ENCODE assay signal across 16 cellular contexts in genomic region chr7:99397632-99397983, GRCh38. TPM values are rescaled to one million over a fixed set of nuclear protein-coding genes. Genes with fewer than 3 reads are reported as not detected.
DNase-seq lines count a peak whose midpoint lies in the region; ATAC-seq, FAIRE-seq and TF ChIP-seq lines count a peak whose summit lies in the region.
"Had no signal": no experiment of that assay in that cellular context is flagged by ENCODE, and none has a peak within 500 bp of the region (broad histone marks: within the 10 kb centered on the region; RNA-seq: fewer than 3 reads in every experiment).

No MANE protein-coding gene starts in this region.

- no peak overlapping the region for H3K23ac ChIP-seq in mesenchymal stem cell (ENCODE audit: low read length in 2 of 2)

- H2BK12ac ChIP-seq in mesenchymal stem cell (ENCODE audit: low read length in 2 of 2) = no peak overlapping the region

- H3K4me1 Mint-ChIP-seq in activated CD8-positive, alpha-beta T cell treated with anti-CD3 and anti-CD28 coated beads for 36 hours (ENCODE audit: low read depth) = peaks cover 23% of the 10 kb centered on the region

- no peaks in the 10 kb centered on the region for H3K9me3 Mint-ChIP-seq in activated CD8-positive, alpha-beta T cell treated with anti-CD3 and anti-CD28 coated beads for 36 hours

- intact Hi-C loops in HepG2 (cut with micrococcal nuclease; ENCODE audit: unreplicated experiment) = no loop called here
- intact Hi-C loops in right lobe of liver (cut with DNase I) = no loop called here
- intact Hi-C loops in activated CD8-positive, alpha-beta T cell treated with anti-CD3 and anti-CD28 coated beads for 36 hours (cut with micrococcal nuclease) = no loop called here

- BruUV-seq in HepG2 (replicated peaks; lab: Mats Ljungman, UMichigan) = no TSS peak

- H3K36me3 ChIP-seq in HepG2 (replicated peaks in 1 of 2; ENCODE audit: control insufficient read depth in 1 of 2, insufficient read depth in 2 of 2, low read length in 2 of 2) (peaks cover 33 to 81% of the 10 kb centered on the region in 2 experiments; a peak in 4 of 5 replicates), right lobe of liver (peaks cover 0 to 60% (median 14%) of the 10 kb centered on the region in 4 donors), mesenchymal stem cell (ENCODE audit: control insufficient read depth in 1 of 2, insufficient read depth in 2 of 2, low read depth in 1 of 2, low read length in 2 of 2) (peaks cover 85 to 86% of the 10 kb centered on the region in 2 experiments)

- H3K27me3 ChIP-seq in HepG2 (ENCODE audit: control insufficient read depth in 1 of 2, insufficient read depth in 2 of 2, low read length in 2 of 2) = no peaks in the 10 kb centered on the region
- no peaks in the 10 kb centered on the region for H3K27me3 ChIP-seq in right lobe of liver
- H3K27me3 ChIP-seq in mesenchymal stem cell (ENCODE audit: control insufficient read depth in 1 of 2, insufficient read depth in 1 of 2, low read length in 2 of 2) = no peaks in the 10 kb centered on the region
- H3K27me3 ChIP-seq: gastroesophageal sphincter had no signal

- DNase-seq in HepG2 (ENCODE audit: low spot score) (no peak), right lobe of liver (no peak), mesenchymal stem cell (no peak), NCI-H82 treated with DMSO at 0.1 percent for 48 hours (lab: John Stamatoyannopoulos, UW; ENCODE audit: unreplicated experiment) (no peak), DMS 273 (lab: John Stamatoyannopoulos, UW; ENCODE audit: unreplicated experiment) (no peak)
- DNase-seq in activated CD8-positive, alpha-beta T cell treated with anti-CD3 and anti-CD28 coated beads for 36 hours = no peak
- DNase-seq: cortex of kidney, NCI-H1436 treated with DMSO at 0.1 percent for 48 hours, NCI-H345, SIG-M5, substantia nigra had no signal

- H4K20me1 ChIP-seq in HepG2 (ENCODE audit: insufficient read depth, low read length) = no peaks in the 10 kb centered on the region

- H2AK5ac ChIP-seq in mesenchymal stem cell (ENCODE audit: low read length, severe bottlenecking) = no peak overlapping the region

- H3K4me2 ChIP-seq in HepG2 (ENCODE audit: low read depth, low read length) = no peak overlapping the region
- no peak overlapping the region for H3K4me2 ChIP-seq in mesenchymal stem cell (ENCODE audit: low read length, poor library complexity, severe bottlenecking)

- TF ChIP-seq RAD21 in HepG2 (CRISPR knock-in tag; IDR thresholded peaks at IDR 0.05) = no peak

- no peak for FAIRE-seq in HepG2 (lab: Jason Lieb, UNC)
- FAIRE-seq: HTR-8/SVneo had no signal

- H4K91ac ChIP-seq in mesenchymal stem cell (ENCODE audit: low read length) = peak overlapping the region; percentile 55

- no peak for TF ChIP-seq CTCF in HepG2 (CRISPR knock-in tag; IDR thresholded peaks at IDR 0.05)
- TF ChIP-seq CTCF in right lobe of liver (IDR thresholded peaks at IDR 0.05) = no peak
- no peak for TF ChIP-seq CTCF in activated CD8-positive, alpha-beta T cell treated with anti-CD3 and anti-CD28 coated beads for 36 hours (IDR thresholded peaks at IDR 0.05)

- TF ChIP-seq EP300 in HepG2 (IDR thresholded peaks at IDR 0.05; ENCODE audit: low read depth in 2 of 2, low read length in 2 of 2) (no peak), HepG2 (CRISPR knock-in tag; IDR thresholded peaks at IDR 0.05; ENCODE audit: borderline replicate concordance) (no peak)

- H3K14ac ChIP-seq in mesenchymal stem cell (ENCODE audit: low read length in 2 of 2) = no peak overlapping the region

- H3K27ac Mint-ChIP-seq in activated CD8-positive, alpha-beta T cell treated with anti-CD3 and anti-CD28 coated beads for 36 hours = peak overlapping the region; percentile 73

- H3K4me1 ChIP-seq in HepG2 (ENCODE audit: insufficient read depth, low read length) = no peaks in the 10 kb centered on the region
- peaks cover 0 to 14% (median 6%) of the 10 kb centered on the region in 4 donors for H3K4me1 ChIP-seq in right lobe of liver
- peaks cover 16% of the 10 kb centered on the region for H3K4me1 ChIP-seq in mesenchymal stem cell (ENCODE audit: control insufficient read depth, insufficient read depth, low read depth, low read length)

- ATAC-seq in HepG2 (no peak), right lobe of liver (no peak), GM19463 (IDR thresholded peaks at IDR 0.05; ENCODE audit: unreplicated experiment) (no peak), HG03469 (IDR thresholded peaks at IDR 0.05; ENCODE audit: unreplicated experiment) (no peak)
- ATAC-seq in activated CD8-positive, alpha-beta T cell treated with anti-CD3 and anti-CD28 coated beads for 36 hours = no peak
- ATAC-seq: gastroesophageal sphincter, HCT116 had no signal

- H3K4me3 Mint-ChIP-seq in activated CD8-positive, alpha-beta T cell treated with anti-CD3 and anti-CD28 coated beads for 36 hours = no peak overlapping the region

- H2BK120ac ChIP-seq in mesenchymal stem cell (ENCODE audit: low read depth, low read length) = no peak overlapping the region

- H3K79me2 ChIP-seq in HepG2 (ENCODE audit: insufficient read depth, low read length) = no peaks in the 10 kb centered on the region

- 92% methylated on average over 15 of the region's 15 CpGs for WGBS in HepG2 (ENCODE audit: low lambda C conversion rate)
- WGBS in right lobe of liver (ENCODE audit: insufficient coverage, low coverage, low lambda C conversion rate, missing lambda C conversion rate) = 86% methylated on average over 8 of the region's 15 CpGs
- 92% methylated on average over 15 of the region's 15 CpGs for WGBS in mesenchymal stem cell

- peak overlapping the region; percentile 31 for H4K8ac ChIP-seq in mesenchymal stem cell (ENCODE audit: low read length)

- H3K18ac ChIP-seq in mesenchymal stem cell (ENCODE audit: low read depth in 1 of 2, low read length in 2 of 2) = no peak overlapping the region

- CTCF ChIA-PET in HepG2 (lab: Yijun Ruan, JAX; ENCODE audit: low intra/inter-chr PET ratio, low total read pairs) = no interaction called here
- CTCF ChIA-PET in activated CD8-positive, alpha-beta T cell treated with anti-CD3 and anti-CD28 coated beads for 36 hours (lab: Charles Lee) = no interaction called here

- H3K27ac ChIP-seq in HepG2 (ENCODE audit: extremely low read length, insufficient read depth, low read length) = no peak overlapping the region
- H3K27ac ChIP-seq in right lobe of liver = no peak overlapping the region
- no peak overlapping the region for H3K27ac ChIP-seq in mesenchymal stem cell (ENCODE audit: low read length, poor library complexity, severe bottlenecking)
- H3K27ac ChIP-seq: gastroesophageal sphincter had no signal

- H2BK5ac ChIP-seq in mesenchymal stem cell (ENCODE audit: low read depth, low read length, poor library complexity, severe bottlenecking) = no peak overlapping the region

- peaks cover 53% of the 10 kb centered on the region for H3K36me3 Mint-ChIP-seq in activated CD8-positive, alpha-beta T cell treated with anti-CD3 and anti-CD28 coated beads for 36 hours (ENCODE audit: low read depth)

- POLR2A ChIA-PET in HepG2 (lab: Yijun Ruan, JAX) = interaction anchor here (1.9 kb wide), 1 partner anchor 11 kb away, joined by 7 read pairs; the partner anchor contains the start of genes BUD31 and PDAP1
- POLR2A ChIA-PET in activated CD8-positive, alpha-beta T cell treated with anti-CD3 and anti-CD28 coated beads for 36 hours (lab: Charles Lee) = interaction anchor here (1.3 to 5.1 kb wide), 2 partner anchors 11 kb away, joined by 4 to 58 read pairs; partner anchors contain the start of genes BUD31 and PDAP1

- H3K27me3 Mint-ChIP-seq in activated CD8-positive, alpha-beta T cell treated with anti-CD3 and anti-CD28 coated beads for 36 hours = no peaks in the 10 kb centered on the region

- no peak overlapping the region for H3K9ac ChIP-seq in HepG2 (ENCODE audit: insufficient read depth, low read depth, low read length)
- H3K9ac ChIP-seq in mesenchymal stem cell (ENCODE audit: low read length) = no peak overlapping the region

- H2BK15ac ChIP-seq in mesenchymal stem cell (ENCODE audit: low read depth, poor library complexity, severe bottlenecking) = no peak overlapping the region

- no peaks in the 10 kb centered on the region for H3K9me3 ChIP-seq in HepG2 (ENCODE audit: low read length)
- H3K9me3 ChIP-seq in right lobe of liver = no peaks in the 10 kb centered on the region
- no peaks in the 10 kb centered on the region for H3K9me3 ChIP-seq in mesenchymal stem cell (ENCODE audit: control insufficient read depth, low read length)
- H3K9me3 ChIP-seq: gastroesophageal sphincter had no signal

- peaks cover 41% of the 10 kb centered on the region for H3K79me1 ChIP-seq in mesenchymal stem cell (replicated peaks; ENCODE audit: low read length, poor library complexity, severe bottlenecking)

- H2AFZ ChIP-seq in HepG2 (ENCODE audit: low read length) = no peak overlapping the region
- no peak overlapping the region for H2AFZ ChIP-seq in mesenchymal stem cell (ENCODE audit: low read depth, low read length)

- H3K4me3 ChIP-seq in HepG2 (replicated peaks in 1 of 3; ENCODE audit: insufficient read depth in 1 of 3, low read depth in 2 of 3, low read length in 3 of 3) = no peak overlapping the region
- H3K4me3 ChIP-seq in right lobe of liver = no peak overlapping the region
- H3K4me3 ChIP-seq in mesenchymal stem cell (ENCODE audit: insufficient read depth in 1 of 2, low read depth in 1 of 2, low read length in 2 of 2) = no peak overlapping the region
- H3K4me3 ChIP-seq: gastroesophageal sphincter had no signal

- H3K4ac ChIP-seq in mesenchymal stem cell (ENCODE audit: low read depth in 1 of 2, low read length in 2 of 2) = no peak overlapping the region

- TF ChIP-seq POLR2A in HepG2 (IDR thresholded peaks at IDR 0.05; ENCODE audit: insufficient read depth in 1 of 2, low read depth in 2 of 2, low read length in 2 of 2) (no peak), right lobe of liver (IDR thresholded peaks at IDR 0.05) (no peak)

- in situ Hi-C loops in HepG2 (cut with HindIII; ENCODE audit: extremely low pct_ligation_motif_present, low pct_unique_long_range_greater_than_20kb) = no loop called here

RNA-seq across cellular contexts. Expression of gene PDAP1, which starts 10.8 kb away (rescaled TPM):
- total RNA-seq in HepG2 (2016; rRNA removed; fragmentation: Illumina TruSeq; extraction: Trizol) = 95.1 and 100 TPM in 2 replicates
- 15.0 and 19.2 TPM in 2 replicates for total RNA-seq in HepG2 (2016; cell fraction: cytosol; rRNA removed; fragmentation: Illumina TruSeq; extraction: Trizol; ENCODE audit: low read depth)
- 90.3 and 105 TPM in 2 replicates for total RNA-seq in HepG2 (2016; cell fraction: insoluble cytoplasmic fraction; rRNA removed; fragmentation: Illumina TruSeq; extraction: Trizol)
- 52.2 and 52.9 TPM in 2 replicates for total RNA-seq in HepG2 (2016; cell fraction: membrane; rRNA removed; fragmentation: Illumina TruSeq; extraction: Trizol)
- total RNA-seq in HepG2 (2016; cell fraction: nucleus; rRNA removed; fragmentation: Illumina TruSeq; extraction: Trizol) = 30.1 and 33.8 TPM in 2 replicates
- polyA plus RNA-seq in HepG2 (2011; rRNA removed) = 12.8 and 13.0 TPM in 2 replicates
- 19.6 and 25.2 TPM in 2 replicates for polyA plus RNA-seq in HepG2 (2011; cell fraction: cytosol; rRNA removed)
- polyA plus RNA-seq in HepG2 (2011; cell fraction: nucleus; rRNA removed) = 14.1 and 20.3 TPM in 2 replicates
- polyA plus RNA-seq in HepG2 (2012) = 53.9 and 81.7 TPM in 2 replicates
- 38.3 and 39.1 TPM in 2 replicates for polyA plus RNA-seq in HepG2 (2016; cell fraction: cytosol; fragmentation: Illumina TruSeq; extraction: Trizol; ENCODE audit: low read depth)
- 158 and 188 TPM in 2 replicates for polyA plus RNA-seq in HepG2 (2016; cell fraction: insoluble cytoplasmic fraction; fragmentation: Illumina TruSeq; extraction: Trizol; ENCODE audit: low read depth)
- 81.7 and 84.4 TPM in 2 replicates for polyA plus RNA-seq in HepG2 (2016; cell fraction: membrane; fragmentation: Illumina TruSeq; extraction: Trizol; ENCODE audit: low read depth)
- polyA plus RNA-seq in HepG2 (2016; cell fraction: nucleus; fragmentation: Illumina TruSeq; extraction: Trizol; ENCODE audit: insufficient read depth, low read depth) = 112 and 119 TPM in 2 replicates
- 11.3 and 20.5 TPM in 2 replicates for polyA minus RNA-seq in HepG2 (2011; rRNA and poly(A)+ RNA removed; ENCODE audit: low replicate concordance)
- polyA minus RNA-seq in HepG2 (2011; cell fraction: cytosol; rRNA and poly(A)+ RNA removed) = 9.1 and 13.5 TPM in 2 replicates
- polyA minus RNA-seq in HepG2 (2011; cell fraction: nucleus; rRNA and poly(A)+ RNA removed) = 5.4 and 7.5 TPM in 2 replicates
- 10 to 100 TPM; 36.3 to 52.9 (median 39.6) TPM for total RNA-seq in right lobe of liver
- total RNA-seq in activated CD8-positive, alpha-beta T cell treated with anti-CD3 and anti-CD28 coated beads for 36 hours = 100 to 1,000 TPM; 160 TPM
- polyA plus RNA-seq in mesenchymal stem cell (2013, experiment 1 of 2) = 109 TPM
- polyA plus RNA-seq in mesenchymal stem cell (2013, experiment 2 of 2) = 104 TPM

RNA-seq across cellular contexts. Expression of gene BUD31, which starts 11.2 kb away (rescaled TPM):
- total RNA-seq in HepG2 (2016; rRNA removed; fragmentation: Illumina TruSeq; extraction: Trizol) = 79.1 and 101 TPM in 2 replicates
- 107 and 126 TPM in 2 replicates for total RNA-seq in HepG2 (2016; cell fraction: cytosol; rRNA removed; fragmentation: Illumina TruSeq; extraction: Trizol; ENCODE audit: low read depth)
- total RNA-seq in HepG2 (2016; cell fraction: insoluble cytoplasmic fraction; rRNA removed; fragmentation: Illumina TruSeq; extraction: Trizol) = 82.3 and 106 TPM in 2 replicates
- 94.8 and 104 TPM in 2 replicates for total RNA-seq in HepG2 (2016; cell fraction: membrane; rRNA removed; fragmentation: Illumina TruSeq; extraction: Trizol)
- 32.8 and 34.3 TPM in 2 replicates for total RNA-seq in HepG2 (2016; cell fraction: nucleus; rRNA removed; fragmentation: Illumina TruSeq; extraction: Trizol)
- 29.8 and 35.1 TPM in 2 replicates for polyA plus RNA-seq in HepG2 (2011; rRNA removed)
- polyA plus RNA-seq in HepG2 (2011; cell fraction: cytosol; rRNA removed) = 28.0 and 29.4 TPM in 2 replicates
- 22.8 and 23.2 TPM in 2 replicates for polyA plus RNA-seq in HepG2 (2011; cell fraction: nucleus; rRNA removed)
- 43.3 and 47.1 TPM in 2 replicates for polyA plus RNA-seq in HepG2 (2012)
- polyA plus RNA-seq in HepG2 (2016; cell fraction: cytosol; fragmentation: Illumina TruSeq; extraction: Trizol; ENCODE audit: low read depth) = 95.5 and 116 TPM in 2 replicates
- 107 and 115 TPM in 2 replicates for polyA plus RNA-seq in HepG2 (2016; cell fraction: insoluble cytoplasmic fraction; fragmentation: Illumina TruSeq; extraction: Trizol; ENCODE audit: low read depth)
- 80.6 and 97.1 TPM in 2 replicates for polyA plus RNA-seq in HepG2 (2016; cell fraction: membrane; fragmentation: Illumina TruSeq; extraction: Trizol; ENCODE audit: low read depth)
- 49.7 and 51.5 TPM in 2 replicates for polyA plus RNA-seq in HepG2 (2016; cell fraction: nucleus; fragmentation: Illumina TruSeq; extraction: Trizol; ENCODE audit: insufficient read depth, low read depth)
- polyA minus RNA-seq in HepG2 (2011; rRNA and poly(A)+ RNA removed; ENCODE audit: low replicate concordance) = 27.6 and 30.9 TPM in 2 replicates
- 16.5 and 20.6 TPM in 2 replicates for polyA minus RNA-seq in HepG2 (2011; cell fraction: cytosol; rRNA and poly(A)+ RNA removed)
- 17.6 and 25.0 TPM in 2 replicates for polyA minus RNA-seq in HepG2 (2011; cell fraction: nucleus; rRNA and poly(A)+ RNA removed)
- 10 to 100 TPM; 25.6 to 49.2 (median 33.3) TPM for total RNA-seq in right lobe of liver
- total RNA-seq in activated CD8-positive, alpha-beta T cell treated with anti-CD3 and anti-CD28 coated beads for 36 hours = 100 to 1,000 TPM; 118 to 124 TPM
- 171 TPM for polyA plus RNA-seq in mesenchymal stem cell (2013, experiment 1 of 2)
- polyA plus RNA-seq in mesenchymal stem cell (2013, experiment 2 of 2) = 175 TPM

RNA-seq across cellular contexts. Expression of gene ARPC1B, which starts 23.1 kb away (rescaled TPM):
- total RNA-seq in HepG2 (2016; rRNA removed; fragmentation: Illumina TruSeq; extraction: Trizol) = 89.1 and 92.2 TPM in 2 replicates
- total RNA-seq in HepG2 (2016; cell fraction: cytosol; rRNA removed; fragmentation: Illumina TruSeq; extraction: Trizol; ENCODE audit: low read depth) = 177 and 178 TPM in 2 replicates
- 96.5 and 103 TPM in 2 replicates for total RNA-seq in HepG2 (2016; cell fraction: insoluble cytoplasmic fraction; rRNA removed; fragmentation: Illumina TruSeq; extraction: Trizol)
- total RNA-seq in HepG2 (2016; cell fraction: membrane; rRNA removed; fragmentation: Illumina TruSeq; extraction: Trizol) = 193 and 196 TPM in 2 replicates
- 40.7 and 55.8 TPM in 2 replicates for total RNA-seq in HepG2 (2016; cell fraction: nucleus; rRNA removed; fragmentation: Illumina TruSeq; extraction: Trizol)
- 72.9 and 89.3 TPM in 2 replicates for polyA plus RNA-seq in HepG2 (2011; rRNA removed)
- 96.6 and 133 TPM in 2 replicates for polyA plus RNA-seq in HepG2 (2011; cell fraction: cytosol; rRNA removed)
- polyA plus RNA-seq in HepG2 (2011; cell fraction: nucleus; rRNA removed) = 99.1 and 115 TPM in 2 replicates
- polyA plus RNA-seq in HepG2 (2012) = 36.2 and 88.7 TPM in 2 replicates
- 263 and 307 TPM in 2 replicates for polyA plus RNA-seq in HepG2 (2016; cell fraction: cytosol; fragmentation: Illumina TruSeq; extraction: Trizol; ENCODE audit: low read depth)
- polyA plus RNA-seq in HepG2 (2016; cell fraction: insoluble cytoplasmic fraction; fragmentation: Illumina TruSeq; extraction: Trizol; ENCODE audit: low read depth) = 123 and 124 TPM in 2 replicates
- polyA plus RNA-seq in HepG2 (2016; cell fraction: membrane; fragmentation: Illumina TruSeq; extraction: Trizol; ENCODE audit: low read depth) = 224 and 233 TPM in 2 replicates
- 78.2 and 84.5 TPM in 2 replicates for polyA plus RNA-seq in HepG2 (2016; cell fraction: nucleus; fragmentation: Illumina TruSeq; extraction: Trizol; ENCODE audit: insufficient read depth, low read depth)
- 58.7 and 66.9 TPM in 2 replicates for polyA minus RNA-seq in HepG2 (2011; rRNA and poly(A)+ RNA removed; ENCODE audit: low replicate concordance)
- 37.9 and 45.0 TPM in 2 replicates for polyA minus RNA-seq in HepG2 (2011; cell fraction: cytosol; rRNA and poly(A)+ RNA removed)
- polyA minus RNA-seq in HepG2 (2011; cell fraction: nucleus; rRNA and poly(A)+ RNA removed) = 27.1 and 29.6 TPM in 2 replicates
- total RNA-seq in right lobe of liver = 100 to 1,000 TPM in 2 of 6 experiments, 10 to 100 TPM in 4; 24.4 to 197 (median 52.7) TPM
- 100 to 1,000 TPM; 304 to 307 TPM for total RNA-seq in activated CD8-positive, alpha-beta T cell treated with anti-CD3 and anti-CD28 coated beads for 36 hours
- polyA plus RNA-seq in mesenchymal stem cell (2013, experiment 1 of 2) = 211 TPM
- 214 TPM for polyA plus RNA-seq in mesenchymal stem cell (2013, experiment 2 of 2)

RNA-seq across cellular contexts. Expression of gene PTCD1, which starts 41.0 kb away (rescaled TPM):
- 4.7 and 8.4 TPM in 2 replicates for total RNA-seq in HepG2 (2016; rRNA removed; fragmentation: Illumina TruSeq; extraction: Trizol)
- total RNA-seq in HepG2 (2016; cell fraction: cytosol; rRNA removed; fragmentation: Illumina TruSeq; extraction: Trizol; ENCODE audit: low read depth) = 1.1 TPM in 2 replicates
- 6.6 and 6.9 TPM in 2 replicates for total RNA-seq in HepG2 (2016; cell fraction: insoluble cytoplasmic fraction; rRNA removed; fragmentation: Illumina TruSeq; extraction: Trizol)
- 2.7 and 3.1 TPM in 2 replicates for total RNA-seq in HepG2 (2016; cell fraction: membrane; rRNA removed; fragmentation: Illumina TruSeq; extraction: Trizol)
- 5.3 and 7.0 TPM in 2 replicates for total RNA-seq in HepG2 (2016; cell fraction: nucleus; rRNA removed; fragmentation: Illumina TruSeq; extraction: Trizol)
- 3.0 and 3.4 TPM in 2 replicates for polyA plus RNA-seq in HepG2 (2011; rRNA removed)
- polyA plus RNA-seq in HepG2 (2011; cell fraction: cytosol; rRNA removed) = 2.6 and 3.5 TPM in 2 replicates
- 8.7 and 9.3 TPM in 2 replicates for polyA plus RNA-seq in HepG2 (2011; cell fraction: nucleus; rRNA removed)
- 2.8 and 4.0 TPM in 2 replicates for polyA plus RNA-seq in HepG2 (2012)
- 0.45 and 0.50 TPM in 2 replicates for polyA plus RNA-seq in HepG2 (2016; cell fraction: cytosol; fragmentation: Illumina TruSeq; extraction: Trizol; ENCODE audit: low read depth)
- 3.6 and 4.2 TPM in 2 replicates for polyA plus RNA-seq in HepG2 (2016; cell fraction: insoluble cytoplasmic fraction; fragmentation: Illumina TruSeq; extraction: Trizol; ENCODE audit: low read depth)
- 1.1 TPM in 2 replicates for polyA plus RNA-seq in HepG2 (2016; cell fraction: membrane; fragmentation: Illumina TruSeq; extraction: Trizol; ENCODE audit: low read depth)
- polyA plus RNA-seq in HepG2 (2016; cell fraction: nucleus; fragmentation: Illumina TruSeq; extraction: Trizol; ENCODE audit: insufficient read depth, low read depth) = 7.2 and 7.4 TPM in 2 replicates
- 4.9 and 6.4 TPM in 2 replicates for polyA minus RNA-seq in HepG2 (2011; rRNA and poly(A)+ RNA removed; ENCODE audit: low replicate concordance)
- 2.3 and 3.4 TPM in 2 replicates for polyA minus RNA-seq in HepG2 (2011; cell fraction: cytosol; rRNA and poly(A)+ RNA removed)
- 3.3 and 5.2 TPM in 2 replicates for polyA minus RNA-seq in HepG2 (2011; cell fraction: nucleus; rRNA and poly(A)+ RNA removed)
- total RNA-seq in right lobe of liver = 1 to 10 TPM; 2.4 to 5.3 (median 2.8) TPM
- 1 to 10 TPM; 7.2 to 8.2 TPM for total RNA-seq in activated CD8-positive, alpha-beta T cell treated with anti-CD3 and anti-CD28 coated beads for 36 hours
- 2.8 TPM for polyA plus RNA-seq in mesenchymal stem cell (2013, experiment 1 of 2)
- polyA plus RNA-seq in mesenchymal stem cell (2013, experiment 2 of 2) = 2.4 TPM

RNA-seq across cellular contexts. Expression of gene CPSF4, which starts 41.1 kb away (rescaled TPM):
- total RNA-seq in HepG2 (2016; rRNA removed; fragmentation: Illumina TruSeq; extraction: Trizol) (44.4 and 49.6 TPM in 2 replicates), right lobe of liver (10 to 100 TPM; 10.1 to 16.7 (median 12.0) TPM)
- 49.0 and 53.5 TPM in 2 replicates for total RNA-seq in HepG2 (2016; cell fraction: cytosol; rRNA removed; fragmentation: Illumina TruSeq; extraction: Trizol; ENCODE audit: low read depth)
- 45.9 and 53.1 TPM in 2 replicates for total RNA-seq in HepG2 (2016; cell fraction: insoluble cytoplasmic fraction; rRNA removed; fragmentation: Illumina TruSeq; extraction: Trizol)
- 79.7 and 79.9 TPM in 2 replicates for total RNA-seq in HepG2 (2016; cell fraction: membrane; rRNA removed; fragmentation: Illumina TruSeq; extraction: Trizol)
- total RNA-seq in HepG2 (2016; cell fraction: nucleus; rRNA removed; fragmentation: Illumina TruSeq; extraction: Trizol) = 37.5 and 41.5 TPM in 2 replicates
- polyA plus RNA-seq in HepG2 (2011; rRNA removed) = 34.1 and 46.9 TPM in 2 replicates
- polyA plus RNA-seq in HepG2 (2011; cell fraction: cytosol; rRNA removed) = 25.3 and 33.9 TPM in 2 replicates
- polyA plus RNA-seq in HepG2 (2011; cell fraction: nucleus; rRNA removed) = 91.4 and 98.3 TPM in 2 replicates
- 20.7 and 21.6 TPM in 2 replicates for polyA plus RNA-seq in HepG2 (2012)
- polyA plus RNA-seq in HepG2 (2016; cell fraction: cytosol; fragmentation: Illumina TruSeq; extraction: Trizol; ENCODE audit: low read depth) = 59.8 and 60.5 TPM in 2 replicates
- 48.9 and 50.6 TPM in 2 replicates for polyA plus RNA-seq in HepG2 (2016; cell fraction: insoluble cytoplasmic fraction; fragmentation: Illumina TruSeq; extraction: Trizol; ENCODE audit: low read depth)
- polyA plus RNA-seq in HepG2 (2016; cell fraction: membrane; fragmentation: Illumina TruSeq; extraction: Trizol; ENCODE audit: low read depth) = 72.4 and 75.2 TPM in 2 replicates
- polyA plus RNA-seq in HepG2 (2016; cell fraction: nucleus; fragmentation: Illumina TruSeq; extraction: Trizol; ENCODE audit: insufficient read depth, low read depth) = 101 and 102 TPM in 2 replicates
- 50.0 and 95.3 TPM in 2 replicates for polyA minus RNA-seq in HepG2 (2011; rRNA and poly(A)+ RNA removed; ENCODE audit: low replicate concordance)
- polyA minus RNA-seq in HepG2 (2011; cell fraction: cytosol; rRNA and poly(A)+ RNA removed) = 12.8 and 13.5 TPM in 2 replicates
- 36.1 and 37.3 TPM in 2 replicates for polyA minus RNA-seq in HepG2 (2011; cell fraction: nucleus; rRNA and poly(A)+ RNA removed)
- 10 to 100 TPM; 62.3 to 64.6 TPM for total RNA-seq in activated CD8-positive, alpha-beta T cell treated with anti-CD3 and anti-CD28 coated beads for 36 hours
- polyA plus RNA-seq in mesenchymal stem cell (2013, experiment 1 of 2) = 26.1 TPM
- polyA plus RNA-seq in mesenchymal stem cell (2013, experiment 2 of 2) = 26.9 TPM
